Comparison of ENCODE assay signal across 12 cellular contexts in genomic region chr16:3148256-3149192, GRCh38. TPM values are rescaled to one million over a fixed set of nuclear protein-coding genes. Genes with fewer than 3 reads are reported as not detected.
DNase-seq lines count a peak whose midpoint lies in the region; ATAC-seq and TF ChIP-seq lines count a peak whose summit lies in the region.
"Had no signal": no experiment of that assay in that cellular context is flagged by ENCODE, and none has a peak within 500 bp of the region (broad histone marks: within the 10 kb centered on the region; RNA-seq: fewer than 3 reads in every experiment).

No MANE protein-coding gene starts in this region.

- H4K20me1 ChIP-seq in HCT116 (ENCODE audit: insufficient read depth), result no peaks in the 10 kb centered on the region

- H3K4me2 ChIP-seq in HCT116 (ENCODE audit: low read length), result peak overlapping the region; percentile 81

- BruUV-seq in HCT116 (replicated peaks; lab: Mats Ljungman, UMichigan), result no TSS peak

- peak overlapping the region; percentile 26 to 90 (median 86) for H3K4me3 Mint-ChIP-seq in CD8-positive, alpha-beta memory T cell
- H3K4me3 Mint-ChIP-seq in activated naive CD8-positive, alpha-beta T cell treated with anti-CD3 and anti-CD28 coated beads, Interleukin-2, amount 50 U/mL, for 24 hours, result peak overlapping the region; percentile 86
- peak overlapping the region; percentile 88 for H3K4me3 Mint-ChIP-seq in nephron progenitor cell

- POLR2A ChIA-PET in CD8-positive, alpha-beta memory T cell (lab: Charles Lee), result interaction anchor here (0.6 to 3.5 kb wide), 4 partner anchors 10 to 116 kb away, joined by 3 to 30 read pairs (median 4); partner anchors contain the start of gene ZNF213
- POLR2A ChIA-PET in HCT116 (lab: Charles Lee), result interaction anchor here (1.0 to 3.2 kb wide), 5 partner anchors 13 to 23 kb away, joined by 3 to 34 read pairs (median 4); partner anchors contain the start of gene ZNF213

- no peak overlapping the region for H2AFZ ChIP-seq in HCT116 (ENCODE audit: low read depth, low read length, poor library complexity, severe bottlenecking)

- no peak for TF ChIP-seq POLR2A in HCT116 (IDR thresholded peaks at IDR 0.05; ENCODE audit: borderline replicate concordance, extremely low read depth, insufficient read depth, insufficient read length)
- no peak for TF ChIP-seq POLR2A in gastroesophageal sphincter (IDR thresholded peaks at IDR 0.05)

- H3K9me3 Mint-ChIP-seq in CD8-positive, alpha-beta memory T cell, result peaks cover 4 to 16% (median 11%) of the 10 kb centered on the region in 5 donors
- peaks cover 4% of the 10 kb centered on the region for H3K9me3 Mint-ChIP-seq in activated naive CD8-positive, alpha-beta T cell treated with anti-CD3 and anti-CD28 coated beads, Interleukin-2, amount 50 U/mL, for 24 hours
- H3K9me3 Mint-ChIP-seq in nephron progenitor cell, result peaks cover 4% of the 10 kb centered on the region

- peaks cover 21 to 35% (median 30%) of the 10 kb centered on the region in 3 donors for H3K4me1 Mint-ChIP-seq in CD8-positive, alpha-beta memory T cell
- peaks cover 29% of the 10 kb centered on the region for H3K4me1 Mint-ChIP-seq in activated naive CD8-positive, alpha-beta T cell treated with anti-CD3 and anti-CD28 coated beads, Interleukin-2, amount 50 U/mL, for 24 hours
- H3K4me1 Mint-ChIP-seq in nephron progenitor cell, result peaks cover 10% of the 10 kb centered on the region

- intact Hi-C loops in HCT116 (cut with micrococcal nuclease), result no loop called here

- H3K36me3 ChIP-seq in CD8-positive, alpha-beta memory T cell (ENCODE audit: insufficient read depth, low read length), result no peaks in the 10 kb centered on the region
- H3K36me3 ChIP-seq in HCT116 (ENCODE audit: control insufficient read depth in 1 of 2, insufficient read depth in 2 of 2, low read length in 2 of 2), result no peaks in the 10 kb centered on the region
- no peaks in the 10 kb centered on the region for H3K36me3 ChIP-seq in gastroesophageal sphincter

- H3K27me3 Mint-ChIP-seq in CD8-positive, alpha-beta memory T cell, result peaks cover 0 to 18% of the 10 kb centered on the region in 2 donors
- peaks cover 9% of the 10 kb centered on the region for H3K27me3 Mint-ChIP-seq in activated naive CD8-positive, alpha-beta T cell treated with anti-CD3 and anti-CD28 coated beads, Interleukin-2, amount 50 U/mL, for 24 hours
- peaks cover 48% of the 10 kb centered on the region for H3K27me3 Mint-ChIP-seq in nephron progenitor cell (ENCODE audit: low read depth, poor library complexity)

- TF ChIP-seq CTCF in HCT116 (IDR thresholded peaks at IDR 0.05 in 2 of 3, conservative IDR thresholded peaks at IDR 0.05 in 1 of 3; ENCODE audit: borderline replicate concordance in 1 of 3, insufficient read depth in 1 of 3, low read depth in 2 of 3, low read length in 2 of 3), result no peak
- no peak for TF ChIP-seq CTCF in nephron progenitor cell (IDR thresholded peaks at IDR 0.05)
- no peak for TF ChIP-seq CTCF in gastroesophageal sphincter (IDR thresholded peaks at IDR 0.05)

- RAD21 ChIA-PET in HCT116 (lab: Charles Lee; ENCODE audit: low non-redundant PET in 1 of 2, low total read pairs in 2 of 2, uncharacterized antibody in 2 of 2, unreplicated experiment in 2 of 2), result no interaction called here

- no peak for DNase-seq in CD8-positive, alpha-beta memory T cell
- DNase-seq in HCT116 (ENCODE audit: low read depth, low spot score) (no peak), nephron progenitor cell (no peak), Ammon's horn (ENCODE audit: low spot score) (no peak), NCI-H82 treated with DMSO at 0.1 percent for 48 hours (lab: John Stamatoyannopoulos, UW; ENCODE audit: unreplicated experiment) (no peak)
- DNase-seq in activated naive CD8-positive, alpha-beta T cell treated with anti-CD3 and anti-CD28 coated beads, Interleukin-2, amount 50 U/mL, for 24 hours, result no peak
- DNase-seq: KBM-7, testis had no signal

- peak overlapping the region in 4 of 8 donors; percentile 57 to 99 (median 64) for H3K27ac Mint-ChIP-seq in CD8-positive, alpha-beta memory T cell
- no peak overlapping the region for H3K27ac Mint-ChIP-seq in activated naive CD8-positive, alpha-beta T cell treated with anti-CD3 and anti-CD28 coated beads, Interleukin-2, amount 50 U/mL, for 24 hours
- H3K27ac Mint-ChIP-seq in nephron progenitor cell, result no peak overlapping the region

- H3K9me2 ChIP-seq in HCT116 (ENCODE audit: insufficient read depth), result no peaks in the 10 kb centered on the region

- no peaks in the 10 kb centered on the region for H3K79me2 ChIP-seq in HCT116 (ENCODE audit: insufficient read depth, low read length)
- H3K79me2 ChIP-seq: hepatocyte had no signal

- WGBS in gastroesophageal sphincter (ENCODE audit: low coverage in 1 of 2), 2 donors, result 93 to 95% methylated on average over 3 to 4 of the region's 13 CpGs

- TF ChIP-seq EP300 in gastroesophageal sphincter (IDR thresholded peaks at IDR 0.05), result no peak

- no peak overlapping the region for H3K27ac ChIP-seq in CD8-positive, alpha-beta memory T cell (ENCODE audit: low read depth, low read length)
- H3K27ac ChIP-seq in HCT116 (ENCODE audit: low read depth, low read length) (peak overlapping the region; percentile 95), gastroesophageal sphincter (peak overlapping the region in 1 of 4 donors; percentile 82)

- H3K9ac ChIP-seq in HCT116 (ENCODE audit: low read length), result peak overlapping the region; percentile 84

- H3K4me1 ChIP-seq in CD8-positive, alpha-beta memory T cell (ENCODE audit: insufficient read depth, low read length), result peaks cover 24% of the 10 kb centered on the region
- H3K4me1 ChIP-seq in HCT116 (ENCODE audit: control insufficient read depth in 1 of 2, insufficient read depth in 2 of 2, low read length in 2 of 2) (peaks cover 8 to 38% of the 10 kb centered on the region in 2 experiments), gastroesophageal sphincter (peaks cover 0 to 36% (median 3%) of the 10 kb centered on the region in 3 donors)

- H3K36me3 Mint-ChIP-seq in CD8-positive, alpha-beta memory T cell, result peaks cover 0 to 10% (median 0%) of the 10 kb centered on the region in 3 donors
- peaks cover 4% of the 10 kb centered on the region for H3K36me3 Mint-ChIP-seq in activated naive CD8-positive, alpha-beta T cell treated with anti-CD3 and anti-CD28 coated beads, Interleukin-2, amount 50 U/mL, for 24 hours (ENCODE audit: low read depth)
- H3K36me3 Mint-ChIP-seq in nephron progenitor cell (ENCODE audit: low read depth), result no peaks in the 10 kb centered on the region

- ATAC-seq in HCT116, result no peak
- ATAC-seq in activated naive CD8-positive, alpha-beta T cell treated with anti-CD3 and anti-CD28 coated beads, Interleukin-2, amount 50 U/mL, for 24 hours, result no peak
- no peak for ATAC-seq in gastroesophageal sphincter

- H3K27me3 ChIP-seq in CD8-positive, alpha-beta memory T cell (ENCODE audit: insufficient read depth, low read length, poor library complexity, severe bottlenecking), result no peaks in the 10 kb centered on the region
- H3K27me3 ChIP-seq in HCT116 (ENCODE audit: insufficient read depth, low read length), result no peaks in the 10 kb centered on the region
- no peaks in the 10 kb centered on the region for H3K27me3 ChIP-seq in gastroesophageal sphincter
- H3K27me3 ChIP-seq: hepatocyte, testis had no signal

- no peak overlapping the region for H3K4me3 ChIP-seq in CD8-positive, alpha-beta memory T cell (ENCODE audit: low read length)
- H3K4me3 ChIP-seq in HCT116 (replicated peaks in 1 of 2; ENCODE audit: low read depth in 1 of 2, low read length in 2 of 2) (peak overlapping the region; percentile 54 to 65), gastroesophageal sphincter (no peak overlapping the region)
- H3K4me3 ChIP-seq: hepatocyte had no signal

- peaks cover 4% of the 10 kb centered on the region for H3K9me3 ChIP-seq in CD8-positive, alpha-beta memory T cell (ENCODE audit: low read length)
- no peaks in the 10 kb centered on the region for H3K9me3 ChIP-seq in HCT116 (ENCODE audit: control insufficient read depth in 1 of 2, insufficient read depth in 1 of 2, low read depth in 1 of 2, low read length in 2 of 2)
- no peaks in the 10 kb centered on the region for H3K9me3 ChIP-seq in gastroesophageal sphincter
- H3K9me3 ChIP-seq: testis had no signal

- TF ChIP-seq RAD21 in HCT116 (IDR thresholded peaks at IDR 0.05; ENCODE audit: low read depth), result no peak

- CTCF ChIA-PET in CD8-positive, alpha-beta memory T cell (lab: Charles Lee), result interaction anchor here (0.8 to 11.0 kb wide), 8 partner anchors 8 to 121 kb away, joined by 3 to 123 read pairs (median 4); partner anchors contain the start of gene ZNF213
- CTCF ChIA-PET in HCT116 (lab: Charles Lee), result interaction anchor here (0.6 to 2.3 kb wide), 7 partner anchors 12 to 90 kb away, joined by 3 to 15 read pairs (median 3); partner anchors contain the start of gene ZNF213

TF ChIP-seq in HCT116, 20 proteins besides CTCF, POLR2A, EP300 and RAD21:
- TF ChIP-seq ELF1 (IDR thresholded peaks at IDR 0.05; ENCODE audit: borderline replicate concordance, low read depth) (no peak), SP1 (IDR thresholded peaks at IDR 0.05; ENCODE audit: low read depth) (no peak), ZFX (IDR thresholded peaks at IDR 0.05) (no peak), SRF (IDR thresholded peaks at IDR 0.05; ENCODE audit: low read depth) (no peak), SIN3A (IDR thresholded peaks at IDR 0.05; ENCODE audit: low read depth) (no peak), CEBPB (IDR thresholded peaks at IDR 0.05; ENCODE audit: low read depth) (no peak), EGR1 (IDR thresholded peaks at IDR 0.05; ENCODE audit: low read depth) (no peak)

RNA-seq across cellular contexts. Expression of gene ZNF213, which starts 13.7 kb away (rescaled TPM):
- total RNA-seq in CD8-positive, alpha-beta memory T cell, result 10 to 100 TPM; 10.4 to 10.5 TPM
- 3.8 TPM for polyA plus RNA-seq in CD8-positive, alpha-beta memory T cell
- total RNA-seq in HCT116 (2021; ENCODE audit: unreplicated experiment) (11.0 TPM), gastroesophageal sphincter (10 to 100 TPM in 2 of 4 donors, 1 to 10 TPM in 2; 3.6 to 22.3 (median 12.2) TPM)
- polyA plus RNA-seq in HCT116 (2012), result 9.4 and 10.3 TPM in 2 replicates

RNA-seq across cellular contexts. Expression of gene ZNF205, which starts 36.1 kb away (rescaled TPM):
- under 1 TPM in 1 of 2 experiments, not detected in 1; 0.11 TPM for total RNA-seq in CD8-positive, alpha-beta memory T cell
- polyA plus RNA-seq in CD8-positive, alpha-beta memory T cell, result not detected
- 17.0 TPM for total RNA-seq in HCT116 (2021; ENCODE audit: unreplicated experiment)
- 14.3 and 14.9 TPM in 2 replicates for polyA plus RNA-seq in HCT116 (2012)
- total RNA-seq in gastroesophageal sphincter, result 10 to 100 TPM; 11.6 to 25.8 (median 20.4) TPM

RNA-seq across cellular contexts. Expression of gene OR1F1, which starts 39.5 kb away (rescaled TPM):
- not detected for total RNA-seq in CD8-positive, alpha-beta memory T cell
- polyA plus RNA-seq in CD8-positive, alpha-beta memory T cell, result not detected
- total RNA-seq in HCT116 (2021; ENCODE audit: unreplicated experiment) (not detected), gastroesophageal sphincter (not detected)
- 0.07 TPM in 1 of 2 replicates, not detected in the other for polyA plus RNA-seq in HCT116 (2012)
- total RNA-seq: hepatocyte; renal cortical epithelial cell; T-helper 1 cell treated with Interleukin-12 subunit alpha and Interleukin-12 subunit beta and Interleukin-4 antibody, amounts not matched to agents 30 ng/mL and 1 ng/mL, for 36 hours; testis had no signal
- polyA plus RNA-seq: hepatocyte had no signal

RNA-seq across cellular contexts. Expression of gene ZSCAN10, which starts 49.4 kb away (rescaled TPM):
- under 1 TPM in 1 of 2 experiments, not detected in 1; 0.15 TPM for total RNA-seq in CD8-positive, alpha-beta memory T cell
- not detected for polyA plus RNA-seq in CD8-positive, alpha-beta memory T cell
- 0.76 TPM for total RNA-seq in HCT116 (2021; ENCODE audit: unreplicated experiment)
- 0.08 and 0.10 TPM in 2 replicates for polyA plus RNA-seq in HCT116 (2012)
- total RNA-seq in gastroesophageal sphincter, result 1 to 10 TPM in 1 of 4 donors, not detected in 3; 1.7 TPM
- total RNA-seq: hepatocyte, renal cortical epithelial cell had no signal
- polyA plus RNA-seq: hepatocyte had no signal

Comparison
In these comparisons a context has a peak if more than half of its experiments do, and no peak if none do; other contexts are left out.
1. H3K4me3 ChIP-seq: peak in HCT116 (2 of 2); none in CD8-positive, alpha-beta memory T cell (single experiment) and gastroesophageal sphincter (0 of 2).
2. RNA of gene ZNF205, which starts 36.1 kb away (total RNA-seq): 11.6 to 25.8 TPM in gastroesophageal sphincter and 17.0 TPM in HCT116 (single experiment); 0.11 TPM in CD8-positive, alpha-beta memory T cell; every median in the first group is over 10 times any median in the second.
3. Peak in every context shown above with its lines, with median percentiles within 50 percentile points of each other: H3K4me3 Mint-ChIP-seq.